21 cellular contexts compared by ENCODE assay signal in genomic region chr20:61162506-61162905, GRCh38.
A peak's percentile ranks its signal among the peaks of the same experiment; 100 is the strongest.
DNase-seq lines count a peak whose midpoint lies in the region; ATAC-seq and TF ChIP-seq lines count a peak whose summit lies in the region.
"Had no signal": no experiment of that assay in that cellular context is flagged by ENCODE, and none has a peak within 500 bp of the region (broad histone marks: within the 10 kb centered on the region; RNA-seq: fewer than 3 reads in every experiment).

No MANE protein-coding gene starts in this region.

- peak overlapping the region in 1 of 5 experiments; percentile 57 for H3K4me3 Mint-ChIP-seq in brain
- H3K4me3 Mint-ChIP-seq: CD4-positive, alpha-beta T cell had no signal

- no peak for ATAC-seq in GM21367 (IDR thresholded peaks at IDR 0.05; ENCODE audit: unreplicated experiment)
- ATAC-seq: GM12878 had no signal

- H3K9me3 Mint-ChIP-seq in brain = peaks cover 0 to 14% (median 7%) of the 10 kb centered on the region in 5 experiments
- H3K9me3 Mint-ChIP-seq: CD4-positive, alpha-beta T cell had no signal

- H3K4me1 Mint-ChIP-seq in brain = peaks cover 46% of the 10 kb centered on the region

- TF ChIP-seq CTCF in brain (conservative IDR thresholded peaks at IDR 0.05) = no peak

- peaks cover 16% of the 10 kb centered on the region for H3K27me3 Mint-ChIP-seq in brain

- peak overlapping the region in 3 of 5 experiments; percentile 15 to 53 (median 19) for H3K27ac Mint-ChIP-seq in brain
- H3K27ac Mint-ChIP-seq: CD4-positive, alpha-beta T cell had no signal

- peak; percentile 9 to 65 for DNase-seq in NCI-H524 (lab: John Stamatoyannopoulos, UW)
- DNase-seq in NCI-H524 treated with DMSO at 0.1 percent for 48 hours (lab: John Stamatoyannopoulos, UW) = no peak
- DNase-seq in NCI-H1417 treated with DMSO at 0.1 percent for 48 hours (lab: John Stamatoyannopoulos, UW) = peak; percentile 52
- DNase-seq in putamen (ENCODE audit: low spot score) = peak; percentile 39
- DNase-seq in HT-29 (ENCODE audit: low spot score) = no peak
- no peak for DNase-seq in G401 (ENCODE audit: low spot score)
- DNase-seq: 8988T; CD4-positive, alpha-beta T cell; DMS53; HCEC 1CT; Karpas-422; NCI-H1092; NCI-H2029; NCI-H446; NCI-H526 treated with DMSO at 0.1 percent for 48 hours; RPMI8226; SHP77; T-helper 1 cell had no signal

- in situ Hi-C loops in G401 (cut with HindIII; ENCODE audit: low sequenced_read_pairs) = no loop called here

- H3K36me3 Mint-ChIP-seq in brain = no peaks in the 10 kb centered on the region

Comparison
In these comparisons a context has a peak if more than half of its experiments do, and no peak if none do; other contexts are left out.
1. DNase-seq: peak in NCI-H524 (2 of 2), NCI-H1417 treated with DMSO at 0.1 percent for 48 hours (single experiment) and putamen (single experiment); none in NCI-H524 treated with DMSO at 0.1 percent for 48 hours (single experiment), HT-29 (single experiment) and G401 (single experiment).